8 cellular contexts compared by ENCODE assay signal in the genomic region with DNA sequence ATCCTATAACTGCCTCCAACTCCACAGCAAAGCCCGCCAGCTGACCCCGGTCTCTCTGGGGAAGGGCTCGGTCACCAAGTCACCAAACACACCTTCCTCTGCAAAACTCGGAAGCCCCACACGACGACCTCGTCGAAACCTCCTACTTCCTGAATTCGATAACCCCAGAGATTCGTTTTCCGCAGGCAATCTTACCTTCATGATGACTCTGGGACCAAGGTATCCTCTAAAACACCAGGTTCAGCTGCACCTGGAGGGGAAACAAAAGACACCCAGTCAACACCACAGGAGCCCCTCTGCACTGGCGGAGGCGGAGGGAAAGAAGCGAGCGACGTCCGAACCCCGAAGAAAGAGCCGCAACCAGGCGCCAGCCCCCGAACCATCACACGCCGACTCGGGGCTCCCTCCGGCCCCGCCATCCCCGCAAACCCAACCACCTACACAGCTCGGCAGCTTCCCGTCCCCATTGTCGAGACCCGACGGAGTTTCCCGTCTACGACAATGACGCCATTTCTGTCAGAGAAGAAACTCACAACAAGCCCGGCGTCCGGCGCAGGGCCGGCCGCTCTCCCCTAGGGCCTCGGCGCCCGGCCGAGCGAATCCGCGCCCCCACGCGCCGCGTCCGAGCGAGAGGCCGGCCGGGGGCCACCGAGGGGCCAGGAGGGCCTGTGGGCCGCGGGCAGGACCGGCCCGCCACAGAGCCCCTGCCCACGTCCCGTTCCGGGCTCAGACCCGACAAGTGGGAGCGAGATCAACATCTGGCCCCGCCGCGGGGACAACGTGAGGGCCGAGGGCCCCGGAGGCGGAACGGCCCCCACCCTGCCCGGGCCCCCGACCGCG. TPM values are rescaled to one million over a fixed set of nuclear protein-coding genes. Genes with fewer than 3 reads are reported as not detected.
A peak's percentile ranks its signal among the peaks of the same experiment; 100 is the strongest.
DNase-seq lines count a peak whose midpoint lies in the region; ATAC-seq and TF ChIP-seq lines count a peak whose summit lies in the region.

No MANE protein-coding gene starts in this region.

- TF ChIP-seq CTCF in mesothelial cell of epicardium (IDR thresholded peaks at IDR 0.05; ENCODE audit: unreplicated experiment) = no peak

- ATAC-seq in GM21447 (IDR thresholded peaks at IDR 0.05; ENCODE audit: unreplicated experiment) (peak; percentile 21), HG03469 (IDR thresholded peaks at IDR 0.05; ENCODE audit: unreplicated experiment) (no peak)

- peak; percentile 29 for DNase-seq in Ammon's horn (ENCODE audit: low spot score)
- DNase-seq in NCI-H2171 treated with DMSO at 0.1 percent for 48 hours (lab: John Stamatoyannopoulos, UW) = peak; percentile 61
- peak; percentile 83 for DNase-seq in activated CD8-positive, alpha-beta memory T cell treated with anti-CD3 and anti-CD28 coated beads for 24 hours
- peak; percentile 59 to 65 (median 61) for DNase-seq in effector memory CD4-positive, alpha-beta T cell
- DNase-seq in mesothelial cell of epicardium (ENCODE audit: low spot score in 2 of 2, unreplicated experiment in 2 of 2) = peak; percentile 30 to 52
- peak; percentile 38 to 44 for DNase-seq in stimulated activated CD8-positive, alpha-beta memory T cell treated with anti-CD3 and anti-CD28 coated beads, Interleukin-15, amount 100 ng/mL, for 4 hours (ENCODE audit: low read depth in 2 of 2)

- H3K27me3 Mint-ChIP-seq in mesothelial cell of epicardium (ENCODE audit: low read depth) = no peaks in the 10 kb centered on the region

- peak overlapping the region; percentile 93 for H3K4me3 ChIP-seq in effector memory CD4-positive, alpha-beta T cell (ENCODE audit: insufficient read depth, low read depth, low read length, poor library complexity, severe bottlenecking)

- peaks cover 28% of the 10 kb centered on the region for H3K4me1 Mint-ChIP-seq in mesothelial cell of epicardium

- H3K27me3 ChIP-seq in effector memory CD4-positive, alpha-beta T cell (replicated peaks; ENCODE audit: control insufficient read depth, insufficient read depth, low read length, poor library complexity, severe bottlenecking) = no peaks in the 10 kb centered on the region

- H3K27ac Mint-ChIP-seq in mesothelial cell of epicardium = peak overlapping the region; percentile 96

- H3K36me3 Mint-ChIP-seq in mesothelial cell of epicardium = peaks cover 3% of the 10 kb centered on the region

- peaks cover 8% of the 10 kb centered on the region for H3K36me3 ChIP-seq in effector memory CD4-positive, alpha-beta T cell (ENCODE audit: control insufficient read depth, insufficient read depth, low read length)

- H3K9me3 ChIP-seq in effector memory CD4-positive, alpha-beta T cell (ENCODE audit: control insufficient read depth, low read length) = no peaks in the 10 kb centered on the region

- H3K4me1 ChIP-seq in effector memory CD4-positive, alpha-beta T cell (ENCODE audit: control insufficient read depth, insufficient read depth, low read length, poor library complexity, severe bottlenecking) = peaks cover 36% of the 10 kb centered on the region

- H3K27ac ChIP-seq in effector memory CD4-positive, alpha-beta T cell (ENCODE audit: insufficient read depth, low read length, poor library complexity, severe bottlenecking) = peak overlapping the region; percentile 98

- H3K9me3 Mint-ChIP-seq in mesothelial cell of epicardium = no peaks in the 10 kb centered on the region

- peak overlapping the region; percentile 93 for H3K4me3 Mint-ChIP-seq in mesothelial cell of epicardium

RNA-seq across cellular contexts. Expression of a gene that starts 1.0 kb away (rescaled TPM):
- 68.3 to 71.5 TPM (median 68.7 TPM) in 3 replicates for total RNA-seq in mesothelial cell of epicardium

RNA-seq across cellular contexts. Expression of a gene that starts 1.4 kb away (rescaled TPM):
- 25.9 to 37.8 TPM (median 30.2 TPM) in 3 replicates for total RNA-seq in mesothelial cell of epicardium

RNA-seq across cellular contexts. Expression of a gene that starts 40.3 kb away (rescaled TPM):
- total RNA-seq in mesothelial cell of epicardium = 29.5 to 35.5 TPM (median 32.0 TPM) in 3 replicates

Comparison
In these comparisons a context has a peak if more than half of its experiments do, and no peak if none do; other contexts are left out.
1. DNase-seq: peak in every context shown above with its lines; median percentile 83 in activated CD8-positive, alpha-beta memory T cell treated with anti-CD3 and anti-CD28 coated beads for 24 hours; 61 in NCI-H2171 treated with DMSO at 0.1 percent for 48 hours; 61 in effector memory CD4-positive, alpha-beta T cell; 41 in mesothelial cell of epicardium; 41 in stimulated activated CD8-positive, alpha-beta memory T cell treated with anti-CD3 and anti-CD28 coated beads, Interleukin-15, amount 100 ng/mL, for 4 hours; 29 in Ammon's horn.